Comparison of ENCODE assay signal across 22 cellular contexts in the genomic region with DNA sequence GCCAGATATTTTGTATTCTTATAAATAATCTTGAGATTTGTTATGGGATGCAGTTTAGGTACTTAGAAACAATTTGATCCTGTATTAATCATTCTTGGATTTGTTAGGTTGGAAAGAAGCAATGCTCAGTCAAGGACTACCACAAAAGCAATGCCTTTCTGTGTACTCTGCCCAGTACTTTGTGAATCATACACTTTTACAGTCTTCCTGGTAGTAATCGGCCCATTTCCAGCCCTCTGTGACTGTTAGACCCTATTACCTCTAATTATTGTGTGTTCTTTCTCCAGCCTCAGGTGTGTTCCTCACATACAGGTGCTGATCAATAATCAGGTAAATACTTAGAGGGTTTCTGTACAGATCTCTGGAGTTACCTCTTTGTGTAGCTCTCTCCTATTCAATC.
"Had no signal": no experiment of that assay in that cellular context is flagged by ENCODE, and none has a peak within 500 bp of the region (broad histone marks: within the 10 kb centered on the region; RNA-seq: fewer than 3 reads in every experiment).

No MANE protein-coding gene starts in this region.

- DNase-seq: activated B cell treated with CpG ODN at 0.5 μM for 24 hours; activated CD4-positive, alpha-beta memory T cell treated with anti-CD3 and anti-CD28 coated beads, Interleukin-2, amount 10 ng/mL, durations not matched to agents 7 days and 5 days; activated CD4-positive, alpha-beta T cell treated with anti-CD3 and anti-CD28 coated beads for 48 hours; activated CD8-positive, alpha-beta memory T cell treated with anti-CD3 and anti-CD28 coated beads, Interleukin-2, amount 10 ng/mL, durations not matched to agents 7 days and 5 days; activated naive CD4-positive, alpha-beta T cell; activated naive CD8-positive, alpha-beta T cell treated with anti-CD3 and anti-CD28 coated beads for 36 hours; amniotic stem cell; caudate nucleus; dorsolateral prefrontal cortex; endodermal cell; nucleus accumbens; sigmoid colon; spleen; stimulated activated CD4-positive, alpha-beta T cell treated with anti-CD3 and anti-CD28 coated beads, Interleukin-4, amount 100 ng/mL, for 4 hours; stimulated activated naive CD4-positive, alpha-beta T cell treated with Interleukin-2 at 50 U/mL for 16 hours; T-helper 9 cell; uterus had no signal

- ATAC-seq: activated CD8-positive, alpha-beta memory T cell treated with anti-CD3 and anti-CD28 coated beads, Interleukin-2, amount 10 ng/mL, durations not matched to agents 7 days and 5 days; activated T-helper 17 cell treated with anti-CD3 and anti-CD28 coated beads, Interleukin-2, amount 50 U/mL, for 72 hours had no signal

- H3K4me3 ChIP-seq: dorsolateral prefrontal cortex, lung, sigmoid colon, spleen, tibial nerve, uterus had no signal

- H3K36me3 Mint-ChIP-seq: activated CD8-positive, alpha-beta memory T cell treated with anti-CD3 and anti-CD28 coated beads, Interleukin-2, amount 10 ng/mL, durations not matched to agents 7 days and 5 days had no signal

- H3K36me3 ChIP-seq: sigmoid colon, spleen, tibial nerve, uterus had no signal

- H3K27ac Mint-ChIP-seq: activated B cell treated with CpG ODN at 0.5 μM for 24 hours; activated CD4-positive, alpha-beta memory T cell treated with anti-CD3 and anti-CD28 coated beads, Interleukin-2, amount 10 ng/mL, durations not matched to agents 7 days and 5 days; activated CD8-positive, alpha-beta memory T cell treated with anti-CD3 and anti-CD28 coated beads, Interleukin-2, amount 10 ng/mL, durations not matched to agents 7 days and 5 days; activated naive CD8-positive, alpha-beta T cell treated with anti-CD3 and anti-CD28 coated beads for 36 hours; activated T-helper 17 cell treated with anti-CD3 and anti-CD28 coated beads, Interleukin-2, amount 50 U/mL, for 72 hours; endodermal cell; mesothelial cell of epicardium; nephron had no signal

- H3K27me3 ChIP-seq: dorsolateral prefrontal cortex, sigmoid colon, spleen, tibial nerve, uterus had no signal

- H3K9me3 ChIP-seq: uterus had no signal

- H3K4me1 ChIP-seq: sigmoid colon, spleen, tibial nerve, uterus had no signal

- H3K4me1 Mint-ChIP-seq: activated B cell treated with CpG ODN at 0.5 μM for 24 hours; activated CD4-positive, alpha-beta memory T cell treated with anti-CD3 and anti-CD28 coated beads, Interleukin-2, amount 10 ng/mL, durations not matched to agents 7 days and 5 days; activated CD8-positive, alpha-beta memory T cell treated with anti-CD3 and anti-CD28 coated beads, Interleukin-2, amount 10 ng/mL, durations not matched to agents 7 days and 5 days; activated naive CD8-positive, alpha-beta T cell treated with anti-CD3 and anti-CD28 coated beads for 36 hours; activated T-helper 17 cell treated with anti-CD3 and anti-CD28 coated beads, Interleukin-2, amount 50 U/mL, for 72 hours; endodermal cell; mesothelial cell of epicardium; nephron had no signal

- H3K4me3 Mint-ChIP-seq: activated B cell treated with CpG ODN at 0.5 μM for 24 hours; activated CD4-positive, alpha-beta memory T cell treated with anti-CD3 and anti-CD28 coated beads, Interleukin-2, amount 10 ng/mL, durations not matched to agents 7 days and 5 days; activated CD8-positive, alpha-beta memory T cell treated with anti-CD3 and anti-CD28 coated beads, Interleukin-2, amount 10 ng/mL, durations not matched to agents 7 days and 5 days; activated naive CD8-positive, alpha-beta T cell treated with anti-CD3 and anti-CD28 coated beads for 36 hours; activated T-helper 17 cell treated with anti-CD3 and anti-CD28 coated beads, Interleukin-2, amount 50 U/mL, for 72 hours; endodermal cell; mesothelial cell of epicardium; nephron had no signal

- H3K27me3 Mint-ChIP-seq: activated B cell treated with CpG ODN at 0.5 μM for 24 hours; activated CD4-positive, alpha-beta memory T cell treated with anti-CD3 and anti-CD28 coated beads, Interleukin-2, amount 10 ng/mL, durations not matched to agents 7 days and 5 days; activated CD8-positive, alpha-beta memory T cell treated with anti-CD3 and anti-CD28 coated beads, Interleukin-2, amount 10 ng/mL, durations not matched to agents 7 days and 5 days; activated naive CD8-positive, alpha-beta T cell treated with anti-CD3 and anti-CD28 coated beads for 36 hours; activated T-helper 17 cell treated with anti-CD3 and anti-CD28 coated beads, Interleukin-2, amount 50 U/mL, for 72 hours had no signal

- H3K27ac ChIP-seq: dorsolateral prefrontal cortex, sigmoid colon, spleen, tibial nerve, uterus had no signal
